ENCODE assay signal across 8 cellular contexts in the genomic region with DNA sequence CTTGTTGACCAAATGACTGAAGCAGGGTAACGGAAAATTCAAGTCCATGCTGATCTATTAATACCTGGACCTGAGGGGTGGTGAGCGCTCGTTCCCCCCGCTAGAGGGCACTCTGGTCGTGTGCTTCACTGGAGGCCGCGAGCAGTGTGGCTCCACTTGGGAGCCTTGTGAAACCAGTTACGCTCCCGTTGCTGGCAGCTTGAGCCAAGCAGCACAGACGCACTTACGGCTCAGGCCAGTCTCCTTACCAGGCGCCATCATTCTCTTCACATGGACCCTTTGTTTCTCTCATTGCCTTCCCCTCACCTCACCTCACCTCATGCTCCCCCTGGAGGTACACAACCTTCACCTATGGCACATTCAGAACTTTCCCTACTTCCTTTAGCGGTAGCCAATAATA. TPM values are rescaled to one million over a fixed set of nuclear protein-coding genes. Genes with fewer than 3 reads are reported as not detected.
DNase-seq lines count a peak whose midpoint lies in the region; ATAC-seq and TF ChIP-seq lines count a peak whose summit lies in the region.

No MANE protein-coding gene starts in this region.

- CTCF ChIA-PET in activated CD4-positive, alpha-beta memory T cell treated with anti-CD3 and anti-CD28 coated beads, Interleukin-2, amount 10 ng/mL, durations not matched to agents 7 days and 5 days (lab: Charles Lee): interaction anchor here (0.6 to 3.9 kb wide), 7 partner anchors 8 to 640 kb away, joined by 3 to 17 read pairs (median 10); no protein-coding TSS in a partner anchor

- peak; percentile 84 for ATAC-seq in GM19397 (IDR thresholded peaks at IDR 0.05; ENCODE audit: unreplicated experiment)

- peak overlapping the region; percentile 21 for H3K4me3 Mint-ChIP-seq in activated CD4-positive, alpha-beta memory T cell treated with anti-CD3 and anti-CD28 coated beads, Interleukin-2, amount 10 ng/mL, durations not matched to agents 7 days and 5 days

- peaks cover 3% of the 10 kb centered on the region for H3K27me3 ChIP-seq in effector memory CD4-positive, alpha-beta T cell (replicated peaks; ENCODE audit: control insufficient read depth, insufficient read depth, low read length, poor library complexity, severe bottlenecking)

- TF ChIP-seq CTCF in C4-2B (conservative IDR thresholded peaks at IDR 0.05): peak; percentile 94

- POLR2A ChIA-PET in activated CD4-positive, alpha-beta memory T cell treated with anti-CD3 and anti-CD28 coated beads, Interleukin-2, amount 10 ng/mL, durations not matched to agents 7 days and 5 days (lab: Charles Lee): no interaction called here

- no peak overlapping the region for H3K4me3 ChIP-seq in effector memory CD4-positive, alpha-beta T cell (ENCODE audit: insufficient read depth, low read depth, low read length, poor library complexity, severe bottlenecking)

- no peaks in the 10 kb centered on the region for H3K9me3 Mint-ChIP-seq in activated CD4-positive, alpha-beta memory T cell treated with anti-CD3 and anti-CD28 coated beads, Interleukin-2, amount 10 ng/mL, durations not matched to agents 7 days and 5 days

- peaks cover 4% of the 10 kb centered on the region for H3K4me1 Mint-ChIP-seq in activated CD4-positive, alpha-beta memory T cell treated with anti-CD3 and anti-CD28 coated beads, Interleukin-2, amount 10 ng/mL, durations not matched to agents 7 days and 5 days

- H3K36me3 ChIP-seq in effector memory CD4-positive, alpha-beta T cell (ENCODE audit: control insufficient read depth, insufficient read depth, low read length): no peaks in the 10 kb centered on the region

- no peaks in the 10 kb centered on the region for H3K9me3 ChIP-seq in effector memory CD4-positive, alpha-beta T cell (ENCODE audit: control insufficient read depth, low read length)

- no peaks in the 10 kb centered on the region for H3K36me3 Mint-ChIP-seq in activated CD4-positive, alpha-beta memory T cell treated with anti-CD3 and anti-CD28 coated beads, Interleukin-2, amount 10 ng/mL, durations not matched to agents 7 days and 5 days (ENCODE audit: low read depth)

- DNase-seq in HPDE6-E6E7 (ENCODE audit: extremely low spot score) (peak; percentile 82), NCI-H82 (lab: John Stamatoyannopoulos, UW) (peak; percentile 89), medulla oblongata (ENCODE audit: extremely low spot score) (peak; percentile 91)
- DNase-seq in activated CD4-positive, alpha-beta memory T cell treated with anti-CD3 and anti-CD28 coated beads, Interleukin-2, amount 10 ng/mL, durations not matched to agents 7 days and 5 days: peak; percentile 68
- DNase-seq in effector memory CD4-positive, alpha-beta T cell: peak; percentile 5 to 31 (median 11)
- DNase-seq in stimulated activated CD8-positive, alpha-beta memory T cell treated with anti-CD3 and anti-CD28 coated beads, Interleukin-15, amount 100 ng/mL, for 4 hours (ENCODE audit: low read depth in 2 of 2): peak; percentile 6 to 21

- no peak overlapping the region for H3K27ac Mint-ChIP-seq in activated CD4-positive, alpha-beta memory T cell treated with anti-CD3 and anti-CD28 coated beads, Interleukin-2, amount 10 ng/mL, durations not matched to agents 7 days and 5 days

- H3K4me1 ChIP-seq in effector memory CD4-positive, alpha-beta T cell (ENCODE audit: control insufficient read depth, insufficient read depth, low read length, poor library complexity, severe bottlenecking): no peaks in the 10 kb centered on the region

- H3K27me3 Mint-ChIP-seq in activated CD4-positive, alpha-beta memory T cell treated with anti-CD3 and anti-CD28 coated beads, Interleukin-2, amount 10 ng/mL, durations not matched to agents 7 days and 5 days: peaks cover 25% of the 10 kb centered on the region

- H3K27ac ChIP-seq in C4-2B: no peak overlapping the region
- no peak overlapping the region for H3K27ac ChIP-seq in effector memory CD4-positive, alpha-beta T cell (ENCODE audit: insufficient read depth, low read length, poor library complexity, severe bottlenecking)

RNA-seq across cellular contexts. Expression of gene TSPAN2, which starts 49.7 kb away (rescaled TPM):
- 1 to 10 TPM; 2.4 to 3.4 TPM for total RNA-seq in activated CD4-positive, alpha-beta memory T cell treated with anti-CD3 and anti-CD28 coated beads, Interleukin-2, amount 10 ng/mL, durations not matched to agents 7 days and 5 days

Comparison
In these comparisons a context has a peak if more than half of its experiments do, and no peak if none do; other contexts are left out.
1. DNase-seq: peak in every context shown above with its lines; median percentile 91 in medulla oblongata; 89 in NCI-H82; 82 in HPDE6-E6E7; 68 in activated CD4-positive, alpha-beta memory T cell treated with anti-CD3 and anti-CD28 coated beads, Interleukin-2, amount 10 ng/mL, durations not matched to agents 7 days and 5 days; 14 in stimulated activated CD8-positive, alpha-beta memory T cell treated with anti-CD3 and anti-CD28 coated beads, Interleukin-15, amount 100 ng/mL, for 4 hours; 11 in effector memory CD4-positive, alpha-beta T cell.